Comparison of ENCODE assay signal across 29 cellular contexts in genomic region chr1:39679821-39680220, GRCh38. TPM values are rescaled to one million over a fixed set of nuclear protein-coding genes. Genes with fewer than 3 reads are reported as not detected.
"Had no signal": no experiment of that assay in that cellular context is flagged by ENCODE, and none has a peak within 500 bp of the region (broad histone marks: within the 10 kb centered on the region; RNA-seq: fewer than 3 reads in every experiment).

No MANE protein-coding gene starts in this region.

- H3K4me1 ChIP-seq: ascending aorta, neural progenitor cell, parathyroid adenoma, testis, uterus had no signal

- H3K4me3 ChIP-seq: ascending aorta, coronary artery, dorsolateral prefrontal cortex, gastroesophageal sphincter, neural progenitor cell, psoas muscle, right atrium auricular region, spleen, testis, transverse colon, uterus had no signal

- H3K79me2 ChIP-seq: parathyroid adenoma had no signal

- H3K9me3 ChIP-seq: ascending aorta, gastroesophageal sphincter, psoas muscle, right atrium auricular region, spleen, testis, transverse colon, uterus had no signal

- H3K4me2 ChIP-seq: neural progenitor cell had no signal

- H3K9ac ChIP-seq: neural progenitor cell, parathyroid adenoma had no signal

- H3K27ac ChIP-seq: ascending aorta, coronary artery, gastroesophageal sphincter, neural progenitor cell, parathyroid adenoma, psoas muscle, right atrium auricular region, spleen, testis, transverse colon, uterus, VCaP had no signal

- ATAC-seq: gastroesophageal sphincter, natural killer cell, psoas muscle had no signal

- H2AFZ ChIP-seq: neural progenitor cell, parathyroid adenoma had no signal

- DNase-seq: activated CD4-positive, alpha-beta T cell treated with anti-CD3 and anti-CD28 coated beads for 4 hours; activated CD4-positive, alpha-beta T cell treated with anti-CD3 and anti-CD28 coated beads, Interleukin-2, amount 50 U/mL, for 4 hours; activated effector memory CD4-positive, alpha-beta T cell treated with Interleukin-2 at 50 U/mL for 16 hours; activated naive CD4-positive, alpha-beta T cell treated with Interleukin-2 at 50 U/mL for 16 hours; activated T-cell treated with anti-CD3 and anti-CD28 coated beads for 4 hours; dorsolateral prefrontal cortex; effector memory CD4-positive, alpha-beta T cell; erythroblast; hippocampal formation; immature natural killer cell; midbrain; natural killer cell; occipital lobe; psoas muscle; spleen; stimulated activated naive CD4-positive, alpha-beta T cell; T-helper 9 cell; testis; transverse colon; uterus had no signal

- H3K27me3 ChIP-seq: ascending aorta, right atrium auricular region, testis had no signal

- H3K36me3 ChIP-seq: ascending aorta, gastroesophageal sphincter, neural progenitor cell, right atrium auricular region, spleen, transverse colon, uterus had no signal

RNA-seq across cellular contexts. Expression of gene NT5C1A, which starts 7.9 kb away (rescaled TPM):
- total RNA-seq: ascending aorta, kidney epithelial cell, lower leg skin, natural killer cell, transverse colon had no signal
- polyA plus RNA-seq: immature natural killer cell, spleen had no signal

RNA-seq across cellular contexts. Expression of gene HPCAL4, which starts 11.4 kb away (rescaled TPM):
- total RNA-seq: ascending aorta, lower leg skin had no signal

RNA-seq across cellular contexts. Expression of gene HEYL, which starts 40.4 kb away (rescaled TPM):
- total RNA-seq: natural killer cell had no signal
- polyA plus RNA-seq: immature natural killer cell had no signal
